Comparison of ENCODE assay signal across 9 cellular contexts in the genomic region with DNA sequence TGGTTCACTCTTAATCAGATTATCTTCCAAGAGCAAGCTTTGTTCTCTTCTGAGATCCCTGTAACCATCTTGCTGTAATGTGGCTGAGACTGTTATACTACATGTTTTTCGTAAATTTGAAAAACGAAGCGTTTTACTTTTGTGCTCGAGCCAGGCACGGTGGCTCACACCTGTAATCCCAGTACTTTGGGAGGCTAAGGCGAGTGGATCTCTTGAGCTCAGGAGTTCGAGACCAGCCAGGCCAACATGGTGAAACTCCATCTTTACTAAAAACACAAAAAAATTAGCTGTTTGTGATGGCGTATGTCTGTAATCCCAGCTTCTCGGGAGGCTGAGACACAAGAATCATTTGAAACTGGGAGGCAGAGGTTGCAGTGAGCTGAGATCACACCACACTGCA. TPM values are rescaled to one million over a fixed set of nuclear protein-coding genes. Genes with fewer than 3 reads are reported as not detected.
DNase-seq lines count a peak whose midpoint lies in the region; ATAC-seq and TF ChIP-seq lines count a peak whose summit lies in the region.
"Had no signal": no experiment of that assay in that cellular context is flagged by ENCODE, and none has a peak within 500 bp of the region (broad histone marks: within the 10 kb centered on the region; RNA-seq: fewer than 3 reads in every experiment).

No MANE protein-coding gene starts in this region.

- H3K4me3 Mint-ChIP-seq in activated naive CD8-positive, alpha-beta T cell treated with anti-CD3 and anti-CD28 coated beads, Interleukin-2, amount 50 U/mL, for 24 hours = peak overlapping the region; percentile 56

- H3K9me2 ChIP-seq in SK-N-SH = no peaks in the 10 kb centered on the region

- no peak overlapping the region for H3K27ac Mint-ChIP-seq in activated naive CD8-positive, alpha-beta T cell treated with anti-CD3 and anti-CD28 coated beads, Interleukin-2, amount 50 U/mL, for 24 hours

- H3K4me1 ChIP-seq in SK-N-SH (ENCODE audit: control insufficient read depth in 1 of 2, insufficient read depth in 2 of 2, low read depth in 1 of 2, low read length in 1 of 2) = peaks cover 26 to 72% of the 10 kb centered on the region in 2 experiments
- peaks cover 0 to 23% (median 5%) of the 10 kb centered on the region in 4 donors for H3K4me1 ChIP-seq in right lobe of liver

- H3F3A ChIP-seq in SK-N-SH (replicated peaks; ENCODE audit: insufficient read depth) = peaks cover 76% of the 10 kb centered on the region

- peak overlapping the region; percentile 52 for H3K4me2 ChIP-seq in SK-N-SH

- ATAC-seq in SK-N-SH treated with all-trans-retinoic acid at 6 μM for 48 hours (no peak), right lobe of liver (no peak)
- ATAC-seq in activated naive CD8-positive, alpha-beta T cell treated with anti-CD3 and anti-CD28 coated beads, Interleukin-2, amount 50 U/mL, for 24 hours = no peak

- TF ChIP-seq CTCF in SK-N-SH (IDR thresholded peaks at IDR 0.05) (no peak), right lobe of liver (IDR thresholded peaks at IDR 0.05) (no peak)

- peaks cover 84% of the 10 kb centered on the region for H3K79me2 ChIP-seq in SK-N-SH (ENCODE audit: insufficient read depth)

- H3K27me3 ChIP-seq in SK-N-SH (ENCODE audit: insufficient read depth) = no peaks in the 10 kb centered on the region
- no peaks in the 10 kb centered on the region for H3K27me3 ChIP-seq in right lobe of liver

- H4K20me1 ChIP-seq in SK-N-SH (ENCODE audit: insufficient read depth) = no peaks in the 10 kb centered on the region

- CTCF ChIA-PET in SK-N-SH (lab: Yijun Ruan, JAX) = interaction anchor here (0.9 to 4.5 kb wide), 8 partner anchors 10 to 89 kb away, joined by 3 to 39 read pairs (median 5); no protein-coding TSS in a partner anchor

- TF ChIP-seq RAD21 in SK-N-SH (IDR thresholded peaks at IDR 0.05; ENCODE audit: low read length) = no peak

- H3K27ac ChIP-seq in SK-N-SH (ENCODE audit: low read depth in 2 of 2, low read length in 1 of 2) (peak overlapping the region in 1 of 2 experiments; percentile 95; a peak in 2 of 4 replicates), right lobe of liver (peak overlapping the region; percentile 64 to 70 (median 66)), temporal lobe (ENCODE audit: low read depth, low read length) (peak overlapping the region; percentile 97)
- H3K27ac ChIP-seq: 22Rv1 had no signal

- DNase-seq in SK-N-SH = no peak
- DNase-seq in activated naive CD8-positive, alpha-beta T cell treated with anti-CD3 and anti-CD28 coated beads, Interleukin-2, amount 50 U/mL, for 24 hours = no peak
- DNase-seq in right lobe of liver = no peak
- DNase-seq in NCI-H82 treated with DMSO at 0.1 percent for 48 hours (lab: John Stamatoyannopoulos, UW; ENCODE audit: unreplicated experiment) = no peak
- DNase-seq in hypothalamus (lab: John Stamatoyannopoulos, UW) = no peak
- no peak for DNase-seq in A172 (ENCODE audit: low spot score)

- H3K9me3 ChIP-seq in SK-N-SH (no peaks in the 10 kb centered on the region), right lobe of liver (no peaks in the 10 kb centered on the region)

- no peak overlapping the region for H2AFZ ChIP-seq in SK-N-SH (ENCODE audit: low read depth)

- H3K36me3 Mint-ChIP-seq in activated naive CD8-positive, alpha-beta T cell treated with anti-CD3 and anti-CD28 coated beads, Interleukin-2, amount 50 U/mL, for 24 hours (ENCODE audit: low read depth) = no peaks in the 10 kb centered on the region

- H3K4me3 ChIP-seq in SK-N-SH (ENCODE audit: low read depth in 2 of 2, low read length in 1 of 2) (no peak overlapping the region), right lobe of liver (peak overlapping the region; percentile 21 to 53 (median 40))

- H3K9ac ChIP-seq in SK-N-SH = peak overlapping the region; percentile 20; the same call in 1 of the 2 replicates

- no peaks in the 10 kb centered on the region for H3K9me3 Mint-ChIP-seq in activated naive CD8-positive, alpha-beta T cell treated with anti-CD3 and anti-CD28 coated beads, Interleukin-2, amount 50 U/mL, for 24 hours

- H3K4me1 Mint-ChIP-seq in activated naive CD8-positive, alpha-beta T cell treated with anti-CD3 and anti-CD28 coated beads, Interleukin-2, amount 50 U/mL, for 24 hours = peaks cover 44% of the 10 kb centered on the region

- H3K27me3 Mint-ChIP-seq in activated naive CD8-positive, alpha-beta T cell treated with anti-CD3 and anti-CD28 coated beads, Interleukin-2, amount 50 U/mL, for 24 hours = peaks cover 28% of the 10 kb centered on the region

- H3K36me3 ChIP-seq in SK-N-SH (replicated peaks in 1 of 2; ENCODE audit: control insufficient read depth in 1 of 2, insufficient read depth in 2 of 2, low read length in 1 of 2) (no peaks in the 10 kb centered on the region), right lobe of liver (no peaks in the 10 kb centered on the region)

- no peak for TF ChIP-seq EP300 in SK-N-SH (IDR thresholded peaks at IDR 0.05; ENCODE audit: borderline replicate concordance in 1 of 2, low read depth in 1 of 2, low read length in 1 of 2)

- no peak for TF ChIP-seq POLR2A in right lobe of liver (IDR thresholded peaks at IDR 0.05)

- 91% methylated on average over 9 of the region's 9 CpGs for WGBS in SK-N-SH (ENCODE audit: low lambda C conversion rate)
- 55% methylated on average over 7 of the region's 9 CpGs for WGBS in right lobe of liver (ENCODE audit: insufficient coverage, low coverage, low lambda C conversion rate, missing lambda C conversion rate)

- POLR2A ChIA-PET in SK-N-SH (lab: Yijun Ruan, JAX) = interaction anchor here (1.1 kb wide), 1 partner anchor 8 kb away, joined by 5 read pairs; no protein-coding TSS in a partner anchor

- intact Hi-C loops in right lobe of liver (cut with DNase I) = no loop called here

TF ChIP-seq in SK-N-SH, 30 proteins besides CTCF, POLR2A, EP300 and RAD21:
- TF ChIP-seq, protein P1, sequence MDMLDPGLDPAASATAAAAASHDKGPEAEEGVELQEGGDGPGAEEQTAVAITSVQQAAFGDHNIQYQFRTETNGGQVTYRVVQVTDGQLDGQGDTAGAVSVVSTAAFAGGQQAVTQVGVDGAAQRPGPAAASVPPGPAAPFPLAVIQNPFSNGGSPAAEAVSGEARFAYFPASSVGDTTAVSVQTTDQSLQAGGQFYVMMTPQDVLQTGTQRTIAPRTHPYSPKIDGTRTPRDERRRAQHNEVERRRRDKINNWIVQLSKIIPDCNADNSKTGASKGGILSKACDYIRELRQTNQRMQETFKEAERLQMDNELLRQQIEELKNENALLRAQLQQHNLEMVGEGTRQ (IDR thresholded peaks at IDR 0.05; ENCODE audit: borderline replicate concordance, low read depth, low read length) = no peak
- TF ChIP-seq JUND (IDR thresholded peaks at IDR 0.05) (no peak), YY1 (IDR thresholded peaks at IDR 0.05; ENCODE audit: low read depth) (no peak), FOSL2 (IDR thresholded peaks at IDR 0.05; ENCODE audit: borderline replicate concordance, low read depth) (no peak), FOXJ3 (CRISPR knock-in tag; IDR thresholded peaks at IDR 0.05) (no peak), CHD2 (IDR thresholded peaks at IDR 0.05; ENCODE audit: low read length, partially characterized antibody) (no peak)

TF ChIP-seq in SK-N-SH treated with all-trans-retinoic acid at 6 μM for 48 hours, 23 proteins besides CTCF, POLR2A, EP300 and RAD21:
- TF ChIP-seq, protein P2, sequence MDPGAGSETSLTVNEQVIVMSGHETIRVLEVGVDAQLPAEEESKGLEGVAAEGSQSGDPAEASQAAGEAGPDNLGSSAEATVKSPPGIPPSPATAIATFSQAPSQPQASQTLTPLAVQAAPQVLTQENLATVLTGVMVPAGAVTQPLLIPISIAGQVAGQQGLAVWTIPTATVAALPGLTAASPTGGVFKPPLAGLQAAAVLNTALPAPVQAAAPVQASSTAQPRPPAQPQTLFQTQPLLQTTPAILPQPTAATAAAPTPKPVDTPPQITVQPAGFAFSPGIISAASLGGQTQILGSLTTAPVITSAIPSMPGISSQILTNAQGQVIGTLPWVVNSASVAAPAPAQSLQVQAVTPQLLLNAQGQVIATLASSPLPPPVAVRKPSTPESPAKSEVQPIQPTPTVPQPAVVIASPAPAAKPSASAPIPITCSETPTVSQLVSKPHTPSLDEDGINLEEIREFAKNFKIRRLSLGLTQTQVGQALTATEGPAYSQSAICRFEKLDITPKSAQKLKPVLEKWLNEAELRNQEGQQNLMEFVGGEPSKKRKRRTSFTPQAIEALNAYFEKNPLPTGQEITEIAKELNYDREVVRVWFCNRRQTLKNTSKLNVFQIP (CRISPR knock-in tag; IDR thresholded peaks at IDR 0.05; ENCODE audit: borderline replicate concordance, low read depth) = no peak
- TF ChIP-seq BACH2 (CRISPR knock-in tag; IDR thresholded peaks at IDR 0.05; ENCODE audit: borderline replicate concordance) (no peak), GLIS3 (CRISPR knock-in tag; IDR thresholded peaks at IDR 0.05) (no peak), PPARA (CRISPR knock-in tag; IDR thresholded peaks at IDR 0.05; ENCODE audit: borderline replicate concordance) (no peak)

RNA-seq across cellular contexts. Expression of a gene that starts 7.8 kb away (rescaled TPM):
- polyA plus RNA-seq in SK-N-SH (2012; rRNA removed) = 50.3 and 58.9 TPM in 2 replicates
- polyA plus RNA-seq in SK-N-SH (2012; cell fraction: cytosol; rRNA removed) = 25.4 and 31.6 TPM in 2 replicates
- polyA plus RNA-seq in SK-N-SH (2012; cell fraction: nucleus; rRNA removed) = 207 and 306 TPM in 2 replicates
- total RNA-seq in right lobe of liver (1 to 10 TPM; 4.0 to 8.5 (median 5.5) TPM), temporal lobe (9.1 TPM)
- 8.0 and 11.6 TPM in 2 replicates for total RNA-seq in A172 (2014; rRNA removed; shearing (Covaris generic))

RNA-seq across cellular contexts. Expression of a gene that starts 40.7 kb away (rescaled TPM):
- 35.1 and 43.0 TPM in 2 replicates for polyA plus RNA-seq in SK-N-SH (2012; rRNA removed)
- polyA plus RNA-seq in SK-N-SH (2012; cell fraction: cytosol; rRNA removed) = 42.9 and 43.3 TPM in 2 replicates
- 27.8 and 49.4 TPM in 2 replicates for polyA plus RNA-seq in SK-N-SH (2012; cell fraction: nucleus; rRNA removed)
- 10 to 100 TPM; 13.0 to 19.3 (median 14.6) TPM for total RNA-seq in right lobe of liver
- total RNA-seq in temporal lobe = 55.6 TPM
- 43.4 and 50.5 TPM in 2 replicates for total RNA-seq in A172 (2014; rRNA removed; shearing (Covaris generic))

RNA-seq across cellular contexts. Expression of a gene that starts 59.7 kb away (rescaled TPM):
- polyA plus RNA-seq in SK-N-SH (2012; rRNA removed) = 248 and 291 TPM in 2 replicates
- 162 and 163 TPM in 2 replicates for polyA plus RNA-seq in SK-N-SH (2012; cell fraction: cytosol; rRNA removed)
- polyA plus RNA-seq in SK-N-SH (2012; cell fraction: nucleus; rRNA removed) = 1,134 and 1,547 TPM in 2 replicates
- 10 to 100 TPM; 55.7 to 92.0 (median 80.0) TPM for total RNA-seq in right lobe of liver
- 217 TPM for total RNA-seq in temporal lobe
- total RNA-seq in A172 (2014; rRNA removed; shearing (Covaris generic)) = 501 and 612 TPM in 2 replicates

Comparison
In these comparisons a context has a peak if more than half of its experiments do, and no peak if none do; other contexts are left out.
1. H3K4me3 ChIP-seq: peak in right lobe of liver (3 of 3); none in SK-N-SH (0 of 2).